9 cellular contexts compared by ENCODE assay signal in genomic region chr12:49091836-49092085, GRCh38. TPM values are rescaled to one million over a fixed set of nuclear protein-coding genes. Genes with fewer than 3 reads are reported as not detected.
DNase-seq lines count a peak whose midpoint lies in the region; ATAC-seq and TF ChIP-seq lines count a peak whose summit lies in the region.
"Had no signal": no experiment of that assay in that cellular context is flagged by ENCODE, and none has a peak within 500 bp of the region (broad histone marks: within the 10 kb centered on the region; RNA-seq: fewer than 3 reads in every experiment).

No MANE protein-coding gene starts in this region.

- TF ChIP-seq CTCF in WI38 (IDR thresholded peaks at IDR 0.05; ENCODE audit: low read depth, low read length), result no peak

- H3K4me1 ChIP-seq in iPS-15b (ENCODE audit: control insufficient read depth, insufficient read depth, low read length), result peaks cover 20% of the 10 kb centered on the region

- H3K27ac Mint-ChIP-seq in activated CD4-positive, alpha-beta T cell treated with anti-CD3 and anti-CD28 coated beads, Interleukin-2, amount 10 ng/mL, durations not matched to agents 24 days and 14 days, result peak overlapping the region; percentile 41
- H3K27ac Mint-ChIP-seq in stimulated activated naive CD8-positive, alpha-beta T cell treated with anti-CD3 and anti-CD28 coated beads, Interleukin-15, amount 100 ng/mL, for 72 hours, result peak overlapping the region in 1 of 2 donors; percentile 72
- H3K27ac Mint-ChIP-seq: progenitor cell of endocrine pancreas had no signal

- peaks cover 61% of the 10 kb centered on the region for H3K27me3 Mint-ChIP-seq in activated CD4-positive, alpha-beta T cell treated with anti-CD3 and anti-CD28 coated beads, Interleukin-2, amount 10 ng/mL, durations not matched to agents 24 days and 14 days
- H3K27me3 Mint-ChIP-seq in stimulated activated naive CD8-positive, alpha-beta T cell treated with anti-CD3 and anti-CD28 coated beads, Interleukin-15, amount 100 ng/mL, for 72 hours, result peaks cover 82% of the 10 kb centered on the region

- H3K9me3 Mint-ChIP-seq in activated CD4-positive, alpha-beta T cell treated with anti-CD3 and anti-CD28 coated beads, Interleukin-2, amount 10 ng/mL, durations not matched to agents 24 days and 14 days, result no peaks in the 10 kb centered on the region
- no peaks in the 10 kb centered on the region for H3K9me3 Mint-ChIP-seq in stimulated activated naive CD8-positive, alpha-beta T cell treated with anti-CD3 and anti-CD28 coated beads, Interleukin-15, amount 100 ng/mL, for 72 hours

- H3K4me3 Mint-ChIP-seq in activated CD4-positive, alpha-beta T cell treated with anti-CD3 and anti-CD28 coated beads, Interleukin-2, amount 10 ng/mL, durations not matched to agents 24 days and 14 days, result peak overlapping the region; percentile 68
- peak overlapping the region; percentile 36 to 81 for H3K4me3 Mint-ChIP-seq in stimulated activated naive CD8-positive, alpha-beta T cell treated with anti-CD3 and anti-CD28 coated beads, Interleukin-15, amount 100 ng/mL, for 72 hours

- peaks cover 2% of the 10 kb centered on the region for H3K36me3 ChIP-seq in iPS-15b (ENCODE audit: control insufficient read depth, insufficient read depth, low read length)

- H3K4me3 ChIP-seq in WI38 (ENCODE audit: low read depth, low read length), result peak overlapping the region; percentile 34
- H3K4me3 ChIP-seq in iPS-15b (ENCODE audit: low read depth, low read length), result peak overlapping the region; percentile 26

- H3K36me3 Mint-ChIP-seq in activated CD4-positive, alpha-beta T cell treated with anti-CD3 and anti-CD28 coated beads, Interleukin-2, amount 10 ng/mL, durations not matched to agents 24 days and 14 days (ENCODE audit: low read depth), result peaks cover 14% of the 10 kb centered on the region

- no peak overlapping the region for H3K9ac ChIP-seq in iPS-15b (ENCODE audit: low read depth, low read length)

- DNase-seq in activated CD4-positive, alpha-beta T cell treated with anti-CD3 and anti-CD28 coated beads, Interleukin-2, amount 10 ng/mL, durations not matched to agents 24 days and 14 days, result no peak
- DNase-seq in activated CD4-positive, alpha-beta T cell treated with anti-CD3 and anti-CD28 coated beads, Interleukin-2, amount 50 U/mL, for 4 hours, result no peak
- no peak for DNase-seq in stimulated activated naive CD8-positive, alpha-beta T cell treated with anti-CD3 and anti-CD28 coated beads, Interleukin-15, amount 100 ng/mL, for 72 hours
- no peak for DNase-seq in NCI-H146 treated with DMSO at 0.1 percent for 48 hours (lab: John Stamatoyannopoulos, UW; ENCODE audit: unreplicated experiment)
- no peak for DNase-seq in activated gamma-delta T cell treated with Interleukin-2 at 50 U/mL for 16 hours

- ATAC-seq in stimulated activated naive CD8-positive, alpha-beta T cell treated with anti-CD3 and anti-CD28 coated beads, Interleukin-15, amount 100 ng/mL, for 72 hours, result no peak
- no peak for ATAC-seq in GM18511 (IDR thresholded peaks at IDR 0.05; ENCODE audit: unreplicated experiment)

- H3K27me3 ChIP-seq in iPS-15b (ENCODE audit: control insufficient read depth, insufficient read depth, low read length), result peaks cover 89% of the 10 kb centered on the region

- intact Hi-C loops in activated CD4-positive, alpha-beta T cell treated with anti-CD3 and anti-CD28 coated beads, Interleukin-2, amount 10 ng/mL, durations not matched to agents 24 days and 14 days (cut with micrococcal nuclease), result loop anchor here (1.0 to 5.0 kb wide), 3 partner anchors 95 to 251 kb away; no protein-coding TSS in a partner anchor

- no peaks in the 10 kb centered on the region for H3K9me3 ChIP-seq in iPS-15b (ENCODE audit: control insufficient read depth, insufficient read depth, low read length)

- peaks cover 50% of the 10 kb centered on the region for H3K4me1 Mint-ChIP-seq in activated CD4-positive, alpha-beta T cell treated with anti-CD3 and anti-CD28 coated beads, Interleukin-2, amount 10 ng/mL, durations not matched to agents 24 days and 14 days
- peaks cover 68% of the 10 kb centered on the region for H3K4me1 Mint-ChIP-seq in stimulated activated naive CD8-positive, alpha-beta T cell treated with anti-CD3 and anti-CD28 coated beads, Interleukin-15, amount 100 ng/mL, for 72 hours

RNA-seq across cellular contexts. Expression of gene DHH, which starts 2.8 kb away (rescaled TPM):
- total RNA-seq in activated CD4-positive, alpha-beta T cell treated with anti-CD3 and anti-CD28 coated beads, Interleukin-2, amount 10 ng/mL, durations not matched to agents 24 days and 14 days, result 0.07 and 0.09 TPM in 2 replicates

RNA-seq across cellular contexts. Expression of gene LMBR1L, which starts 18.9 kb away (rescaled TPM):
- total RNA-seq in activated CD4-positive, alpha-beta T cell treated with anti-CD3 and anti-CD28 coated beads, Interleukin-2, amount 10 ng/mL, durations not matched to agents 24 days and 14 days, result 39.9 and 43.7 TPM in 2 replicates

RNA-seq across cellular contexts. Expression of gene RHEBL1, which starts 22.0 kb away (rescaled TPM):
- total RNA-seq in activated CD4-positive, alpha-beta T cell treated with anti-CD3 and anti-CD28 coated beads, Interleukin-2, amount 10 ng/mL, durations not matched to agents 24 days and 14 days, result 10.9 and 11.8 TPM in 2 replicates

RNA-seq across cellular contexts. Expression of gene KMT2D, which starts 31.2 kb away (rescaled TPM):
- 101 TPM in 2 replicates for total RNA-seq in activated CD4-positive, alpha-beta T cell treated with anti-CD3 and anti-CD28 coated beads, Interleukin-2, amount 10 ng/mL, durations not matched to agents 24 days and 14 days

RNA-seq across cellular contexts. Expression of gene TUBA1B, which starts 39.4 kb away (rescaled TPM):
- total RNA-seq in activated CD4-positive, alpha-beta T cell treated with anti-CD3 and anti-CD28 coated beads, Interleukin-2, amount 10 ng/mL, durations not matched to agents 24 days and 14 days, result 1,679 and 1,696 TPM in 2 replicates
